1 cellular context compared by ENCODE assay signal in genomic region chr10:77187376-77187999, GRCh38.
TF ChIP-seq lines count a peak whose summit lies in the region.

No MANE protein-coding gene starts in this region.

TF ChIP-seq in WTC11, 78 proteins besides CTCF, POLR2A, EP300 and RAD21 (continued from another document):
- TF ChIP-seq, protein P1, sequence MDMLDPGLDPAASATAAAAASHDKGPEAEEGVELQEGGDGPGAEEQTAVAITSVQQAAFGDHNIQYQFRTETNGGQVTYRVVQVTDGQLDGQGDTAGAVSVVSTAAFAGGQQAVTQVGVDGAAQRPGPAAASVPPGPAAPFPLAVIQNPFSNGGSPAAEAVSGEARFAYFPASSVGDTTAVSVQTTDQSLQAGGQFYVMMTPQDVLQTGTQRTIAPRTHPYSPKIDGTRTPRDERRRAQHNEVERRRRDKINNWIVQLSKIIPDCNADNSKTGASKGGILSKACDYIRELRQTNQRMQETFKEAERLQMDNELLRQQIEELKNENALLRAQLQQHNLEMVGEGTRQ (CRISPR knock-in tag; IDR thresholded peaks at IDR 0.05), result no peak
- TF ChIP-seq, protein P2, sequence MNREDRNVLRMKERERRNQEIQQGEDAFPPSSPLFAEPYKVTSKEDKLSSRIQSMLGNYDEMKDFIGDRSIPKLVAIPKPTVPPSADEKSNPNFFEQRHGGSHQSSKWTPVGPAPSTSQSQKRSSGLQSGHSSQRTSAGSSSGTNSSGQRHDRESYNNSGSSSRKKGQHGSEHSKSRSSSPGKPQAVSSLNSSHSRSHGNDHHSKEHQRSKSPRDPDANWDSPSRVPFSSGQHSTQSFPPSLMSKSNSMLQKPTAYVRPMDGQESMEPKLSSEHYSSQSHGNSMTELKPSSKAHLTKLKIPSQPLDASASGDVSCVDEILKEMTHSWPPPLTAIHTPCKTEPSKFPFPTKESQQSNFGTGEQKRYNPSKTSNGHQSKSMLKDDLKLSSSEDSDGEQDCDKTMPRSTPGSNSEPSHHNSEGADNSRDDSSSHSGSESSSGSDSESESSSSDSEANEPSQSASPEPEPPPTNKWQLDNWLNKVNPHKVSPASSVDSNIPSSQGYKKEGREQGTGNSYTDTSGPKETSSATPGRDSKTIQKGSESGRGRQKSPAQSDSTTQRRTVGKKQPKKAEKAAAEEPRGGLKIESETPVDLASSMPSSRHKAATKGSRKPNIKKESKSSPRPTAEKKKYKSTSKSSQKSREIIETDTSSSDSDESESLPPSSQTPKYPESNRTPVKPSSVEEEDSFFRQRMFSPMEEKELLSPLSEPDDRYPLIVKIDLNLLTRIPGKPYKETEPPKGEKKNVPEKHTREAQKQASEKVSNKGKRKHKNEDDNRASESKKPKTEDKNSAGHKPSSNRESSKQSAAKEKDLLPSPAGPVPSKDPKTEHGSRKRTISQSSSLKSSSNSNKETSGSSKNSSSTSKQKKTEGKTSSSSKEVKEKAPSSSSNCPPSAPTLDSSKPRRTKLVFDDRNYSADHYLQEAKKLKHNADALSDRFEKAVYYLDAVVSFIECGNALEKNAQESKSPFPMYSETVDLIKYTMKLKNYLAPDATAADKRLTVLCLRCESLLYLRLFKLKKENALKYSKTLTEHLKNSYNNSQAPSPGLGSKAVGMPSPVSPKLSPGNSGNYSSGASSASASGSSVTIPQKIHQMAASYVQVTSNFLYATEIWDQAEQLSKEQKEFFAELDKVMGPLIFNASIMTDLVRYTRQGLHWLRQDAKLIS (CRISPR knock-in tag; IDR thresholded peaks at IDR 0.05; ENCODE audit: borderline replicate concordance), result no peak
- TF ChIP-seq, protein P3, sequence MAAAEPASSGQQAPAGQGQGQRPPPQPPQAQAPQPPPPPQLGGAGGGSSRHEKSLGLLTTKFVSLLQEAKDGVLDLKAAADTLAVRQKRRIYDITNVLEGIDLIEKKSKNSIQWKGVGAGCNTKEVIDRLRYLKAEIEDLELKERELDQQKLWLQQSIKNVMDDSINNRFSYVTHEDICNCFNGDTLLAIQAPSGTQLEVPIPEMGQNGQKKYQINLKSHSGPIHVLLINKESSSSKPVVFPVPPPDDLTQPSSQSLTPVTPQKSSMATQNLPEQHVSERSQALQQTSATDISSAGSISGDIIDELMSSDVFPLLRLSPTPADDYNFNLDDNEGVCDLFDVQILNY (CRISPR knock-in tag; IDR thresholded peaks at IDR 0.05), result no peak
- TF ChIP-seq, protein P4, sequence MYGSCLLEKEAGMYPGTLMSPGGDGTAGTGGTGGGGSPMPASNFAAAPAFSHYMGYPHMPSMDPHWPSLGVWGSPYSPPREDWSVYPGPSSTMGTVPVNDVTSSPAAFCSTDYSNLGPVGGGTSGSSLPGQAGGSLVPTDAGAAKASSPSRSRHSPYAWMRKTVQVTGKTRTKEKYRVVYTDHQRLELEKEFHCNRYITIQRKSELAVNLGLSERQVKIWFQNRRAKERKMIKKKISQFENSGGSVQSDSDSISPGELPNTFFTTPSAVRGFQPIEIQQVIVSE (CRISPR knock-in tag; IDR thresholded peaks at IDR 0.05; ENCODE audit: borderline replicate concordance), result no peak
